Comparison of ENCODE assay signal across 21 cellular contexts in genomic region chr2:31189141-31189540, GRCh38. TPM values are rescaled to one million over a fixed set of nuclear protein-coding genes. Genes with fewer than 3 reads are reported as not detected.
DNase-seq lines count a peak whose midpoint lies in the region; ATAC-seq and TF ChIP-seq lines count a peak whose summit lies in the region.
"Had no signal": no experiment of that assay in that cellular context is flagged by ENCODE, and none has a peak within 500 bp of the region (broad histone marks: within the 10 kb centered on the region; RNA-seq: fewer than 3 reads in every experiment).

No MANE protein-coding gene starts in this region.

- intact Hi-C loops in cardiac septum (cut with DNase I): no loop called here
- intact Hi-C loops in right cardiac atrium (cut with DNase I): no loop called here

- ATAC-seq in right cardiac atrium (no peak), HG02759 (IDR thresholded peaks at IDR 0.05; ENCODE audit: unreplicated experiment) (no peak)
- ATAC-seq in effector memory CD8-positive, alpha-beta T cell (replicated peaks): no peak
- ATAC-seq: GM12878 had no signal

- H3K27ac Mint-ChIP-seq in osteocyte (ENCODE audit: unreplicated experiment): no peak overlapping the region
- peak overlapping the region in 1 of 2 donors; percentile 45 for H3K27ac Mint-ChIP-seq in effector memory CD8-positive, alpha-beta T cell
- H3K27ac Mint-ChIP-seq: B cell; CD14-positive monocyte; CD4-positive, alpha-beta T cell; CD8-positive, alpha-beta memory T cell had no signal

- DNase-seq in cardiac septum (ENCODE audit: low spot score) (peak; percentile 49), right cardiac atrium (no peak), coronary artery (ENCODE audit: low spot score) (peak; percentile 65), osteocyte (ENCODE audit: extremely low spot score, unreplicated experiment) (peak; percentile 51)
- no peak for DNase-seq in effector memory CD8-positive, alpha-beta T cell
- DNase-seq: CD4-positive, alpha-beta T cell; CD8-positive, alpha-beta memory T cell; DMS 273 treated with DMSO at 0.1 percent for 48 hours; DMS79; EL; GDM1; GM23248; H7; HCEC 1CT had no signal

- no peak overlapping the region for H3K4me3 Mint-ChIP-seq in osteocyte (ENCODE audit: unreplicated experiment)
- H3K4me3 Mint-ChIP-seq in effector memory CD8-positive, alpha-beta T cell: no peak overlapping the region
- H3K4me3 Mint-ChIP-seq: B cell; CD14-positive monocyte; CD4-positive, alpha-beta T cell; CD8-positive, alpha-beta memory T cell had no signal

- no peaks in the 10 kb centered on the region for H3K9me3 ChIP-seq in right cardiac atrium (ENCODE audit: control insufficient read depth, low read length)

- H3K4me1 ChIP-seq in right cardiac atrium (ENCODE audit: control insufficient read depth, insufficient read depth, low read length): no peaks in the 10 kb centered on the region
- H3K4me1 ChIP-seq: BLaER1 had no signal

- TF ChIP-seq CTCF in coronary artery (IDR thresholded peaks at IDR 0.05) (no peak), osteocyte (IDR thresholded peaks at IDR 0.05) (no peak)

- H3K9me3 Mint-ChIP-seq in osteocyte (ENCODE audit: unreplicated experiment): no peaks in the 10 kb centered on the region
- no peaks in the 10 kb centered on the region for H3K9me3 Mint-ChIP-seq in effector memory CD8-positive, alpha-beta T cell
- H3K9me3 Mint-ChIP-seq: CD4-positive, alpha-beta T cell had no signal

- H3K27me3 ChIP-seq in right cardiac atrium (ENCODE audit: control insufficient read depth, insufficient read depth): no peaks in the 10 kb centered on the region
- H3K27me3 ChIP-seq: BLaER1 had no signal

- H3K27ac ChIP-seq in right cardiac atrium (ENCODE audit: low read length): no peak overlapping the region
- no peak overlapping the region for H3K27ac ChIP-seq in coronary artery
- H3K27ac ChIP-seq: BLaER1, GM23248 had no signal

- peaks cover 43% of the 10 kb centered on the region for H3K27me3 Mint-ChIP-seq in osteocyte (ENCODE audit: unreplicated experiment)
- H3K27me3 Mint-ChIP-seq in effector memory CD8-positive, alpha-beta T cell: no peaks in the 10 kb centered on the region
- H3K27me3 Mint-ChIP-seq: B cell; CD4-positive, alpha-beta T cell had no signal

- no peak overlapping the region for H3K4me3 ChIP-seq in right cardiac atrium (ENCODE audit: low read length)
- H3K4me3 ChIP-seq in coronary artery: no peak overlapping the region
- H3K4me3 ChIP-seq: BLaER1, GM12878, GM23248 had no signal

- no peaks in the 10 kb centered on the region for H3K36me3 Mint-ChIP-seq in osteocyte (ENCODE audit: unreplicated experiment)
- H3K36me3 Mint-ChIP-seq in effector memory CD8-positive, alpha-beta T cell (ENCODE audit: insufficient read depth): no peaks in the 10 kb centered on the region
- H3K36me3 Mint-ChIP-seq: CD14-positive monocyte had no signal

- no peaks in the 10 kb centered on the region for H3K4me1 Mint-ChIP-seq in osteocyte (ENCODE audit: unreplicated experiment)
- no peaks in the 10 kb centered on the region for H3K4me1 Mint-ChIP-seq in effector memory CD8-positive, alpha-beta T cell (ENCODE audit: low read depth in 2 of 2)
- H3K4me1 Mint-ChIP-seq: CD14-positive monocyte; CD8-positive, alpha-beta memory T cell had no signal

- 85% methylated on average over 4 of the region's 4 CpGs for WGBS in right cardiac atrium

RNA-seq across cellular contexts. Expression of gene CAPN14, which starts 28.2 kb away (rescaled TPM):
- total RNA-seq in cardiac septum: 0.16 TPM
- under 1 TPM; 0.08 to 0.18 (median 0.10) TPM for total RNA-seq in right cardiac atrium
- 0.07 TPM for polyA plus RNA-seq in right cardiac atrium
- total RNA-seq in osteocyte: 0.13 and 0.24 TPM in 2 replicates
- total RNA-seq: A172 had no signal
- polyA plus RNA-seq: CD14-positive monocyte, GM23248, H1 had no signal

RNA-seq across cellular contexts. Expression of gene EHD3, which starts 44.8 kb away (rescaled TPM):
- total RNA-seq in cardiac septum (26.6 TPM), right cardiac atrium (10 to 100 TPM in 3 of 4 donors, 1 to 10 TPM in 1; 9.5 to 13.3 (median 10.9) TPM), osteocyte (25.9 and 26.2 TPM in 2 replicates)
- 7.4 TPM for polyA plus RNA-seq in right cardiac atrium

RNA-seq across cellular contexts. Expression of gene GALNT14, which starts 50.9 kb away (rescaled TPM):
- total RNA-seq in cardiac septum (0.48 TPM), right cardiac atrium (under 1 TPM in 1 of 4 donors, not detected in 3; 0.21 TPM), osteocyte (3.6 and 4.1 TPM in 2 replicates)
- polyA plus RNA-seq in right cardiac atrium: 0.25 TPM
- total RNA-seq: A172; CD4-positive, alpha-beta T cell had no signal
- polyA plus RNA-seq: CD8-positive, alpha-beta memory T cell had no signal

Comparison
In these comparisons a context has a peak if more than half of its experiments do, and no peak if none do; other contexts are left out.
1. DNase-seq: peak in cardiac septum (single experiment), coronary artery (single experiment) and osteocyte (single experiment); none in right cardiac atrium (0 of 3) and effector memory CD8-positive, alpha-beta T cell (0 of 3).